In genomic region chr15:63155486-63155885, GRCh38 we compare ENCODE assay signal across 10 cellular contexts. TPM values are rescaled to one million over a fixed set of nuclear protein-coding genes. Genes with fewer than 3 reads are reported as not detected.
DNase-seq lines count a peak whose midpoint lies in the region; ATAC-seq, FAIRE-seq and TF ChIP-seq lines count a peak whose summit lies in the region.
"Had no signal": no experiment of that assay in that cellular context is flagged by ENCODE, and none has a peak within 500 bp of the region (broad histone marks: within the 10 kb centered on the region; RNA-seq: fewer than 3 reads in every experiment).

No MANE protein-coding gene starts in this region.

- peaks cover 0 to 54% (median 44%) of the 10 kb centered on the region in 9 donors for H3K36me3 ChIP-seq in heart left ventricle
- peaks cover 36% of the 10 kb centered on the region for H3K36me3 ChIP-seq in right atrium auricular region
- peaks cover 0 to 1% of the 10 kb centered on the region in 2 experiments for H3K36me3 ChIP-seq in keratinocyte (ENCODE audit: control insufficient read depth in 2 of 2, extremely low read depth in 1 of 2, insufficient read depth in 2 of 2, low read length in 2 of 2)
- H3K36me3 ChIP-seq in thoracic aorta, result peaks cover 21% of the 10 kb centered on the region

- H3K27ac Mint-ChIP-seq in activated T-helper 17 cell treated with anti-CD3 and anti-CD28 coated beads, Interleukin-2, amount 50 U/mL, for 72 hours, result no peak overlapping the region

- intact Hi-C loops in heart left ventricle (cut with DNase I), result loop anchor here in 5 of 10 donors (5.0 to 10.0 kb wide), 4 partner anchors 119 to 249 kb away; partner anchors contain the start of gene APH1B (in 4 of the 5)

- 76 to 83% (median 80%) methylated on average over 3 of the region's 3 CpGs for WGBS in heart left ventricle, 4 donors

- peaks cover 16% of the 10 kb centered on the region for H3K4me1 Mint-ChIP-seq in activated T-helper 17 cell treated with anti-CD3 and anti-CD28 coated beads, Interleukin-2, amount 50 U/mL, for 72 hours

- peak overlapping the region in 9 of 12 donors; percentile 65 to 93 (median 81) for H3K4me3 ChIP-seq in heart left ventricle
- no peak overlapping the region for H3K4me3 ChIP-seq in right atrium auricular region
- peak overlapping the region in 1 of 3 experiments; percentile 74 for H3K4me3 ChIP-seq in keratinocyte (ENCODE audit: control insufficient read depth in 2 of 3, extremely low read depth in 1 of 3, insufficient read depth in 2 of 3, low read depth in 1 of 3, low read length in 3 of 3)
- peak overlapping the region; percentile 88 for H3K4me3 ChIP-seq in thoracic aorta

- no peaks in the 10 kb centered on the region for H4K20me1 ChIP-seq in keratinocyte (ENCODE audit: control insufficient read depth, extremely low read depth, insufficient read depth, low read length)

- DNase-seq in heart left ventricle (no peak), right atrium auricular region (ENCODE audit: low spot score) (no peak), keratinocyte (ENCODE audit: low read depth, low spot score) (no peak), thoracic aorta (ENCODE audit: low spot score) (no peak), dedifferentiated amniotic fluid mesenchymal stem cell (ENCODE audit: extremely low spot score) (no peak)
- DNase-seq in activated effector memory CD4-positive, alpha-beta T cell treated with Interleukin-2 at 50 U/mL for 16 hours, result no peak
- DNase-seq: NCI-H524 had no signal

- no peak for TF ChIP-seq POLR2A in heart left ventricle (IDR thresholded peaks at IDR 0.05)

- TF ChIP-seq CTCF in heart left ventricle (IDR thresholded peaks at IDR 0.05) (no peak), right atrium auricular region (IDR thresholded peaks at IDR 0.05) (no peak), keratinocyte (optimal IDR thresholded peaks at IDR 0.05 in 1 of 3, IDR thresholded peaks at IDR 0.05 in 1 of 3, conservative IDR thresholded peaks at IDR 0.05 in 1 of 3; ENCODE audit: extremely low read depth in 1 of 3, insufficient read depth in 2 of 3, low read length in 3 of 3) (no peak), thoracic aorta (IDR thresholded peaks at IDR 0.05) (no peak)

- no peaks in the 10 kb centered on the region for H3K27me3 Mint-ChIP-seq in activated T-helper 17 cell treated with anti-CD3 and anti-CD28 coated beads, Interleukin-2, amount 50 U/mL, for 72 hours

- no peaks in the 10 kb centered on the region for H3K9me1 ChIP-seq in keratinocyte (ENCODE audit: control insufficient read depth, extremely low read depth, insufficient read depth, low read length)

- H3K4me1 ChIP-seq in heart left ventricle (peaks cover 0 to 33% (median 21%) of the 10 kb centered on the region in 12 donors), right atrium auricular region (peaks cover 0 to 10% of the 10 kb centered on the region in 2 donors), keratinocyte (ENCODE audit: control insufficient read depth, extremely low read depth, insufficient read depth, low read length) (peaks cover 9% of the 10 kb centered on the region), thoracic aorta (ENCODE audit: control insufficient read depth in 1 of 2, low read depth in 2 of 2) (peaks cover 17 to 29% of the 10 kb centered on the region in 2 donors)

- H3K27ac ChIP-seq in heart left ventricle (peak overlapping the region in 3 of 12 donors; percentile 94 to 98 (median 95)), right atrium auricular region (no peak overlapping the region), keratinocyte (ENCODE audit: control insufficient read depth, insufficient read depth, low read length) (no peak overlapping the region), thoracic aorta (no peak overlapping the region)

- H3K79me2 ChIP-seq in keratinocyte (ENCODE audit: control insufficient read depth, insufficient read depth, low read length), result peaks cover 12% of the 10 kb centered on the region

- H3K9me3 Mint-ChIP-seq in activated T-helper 17 cell treated with anti-CD3 and anti-CD28 coated beads, Interleukin-2, amount 50 U/mL, for 72 hours, result no peaks in the 10 kb centered on the region

- H3K27me3 ChIP-seq in heart left ventricle, result no peaks in the 10 kb centered on the region
- H3K27me3 ChIP-seq in right atrium auricular region, result no peaks in the 10 kb centered on the region
- H3K27me3 ChIP-seq in keratinocyte (ENCODE audit: control insufficient read depth, extremely low read depth, insufficient read depth, low read length), result no peaks in the 10 kb centered on the region
- H3K27me3 ChIP-seq in thoracic aorta (replicated peaks; ENCODE audit: insufficient read depth), result no peaks in the 10 kb centered on the region

- peaks cover 62% of the 10 kb centered on the region for H3K36me3 Mint-ChIP-seq in activated T-helper 17 cell treated with anti-CD3 and anti-CD28 coated beads, Interleukin-2, amount 50 U/mL, for 72 hours (ENCODE audit: low read depth)

- dilution Hi-C loops in keratinocyte (cut with MboI; ENCODE audit: extremely low pct_ligation_motif_present, low sequenced_read_pairs), result no loop called here

- no peak overlapping the region for H2AFZ ChIP-seq in keratinocyte (ENCODE audit: control insufficient read depth, low read length)

- no peak overlapping the region for H3K9ac ChIP-seq in keratinocyte (ENCODE audit: control insufficient read depth, extremely low read depth, insufficient read depth, low read length)

- FAIRE-seq in keratinocyte (lab: Jason Lieb, UNC), result no peak
- FAIRE-seq: frontal cortex had no signal

- ATAC-seq in heart left ventricle (no peak), thoracic aorta (ENCODE audit: insufficient number of reproducible peaks, low FRiP score, low read depth) (no peak), HG02623 (IDR thresholded peaks at IDR 0.05; ENCODE audit: unreplicated experiment) (no peak)
- ATAC-seq in activated T-helper 17 cell treated with anti-CD3 and anti-CD28 coated beads, Interleukin-2, amount 50 U/mL, for 72 hours (replicated peaks), result no peak

- H3K4me2 ChIP-seq in keratinocyte (ENCODE audit: control insufficient read depth, extremely low read depth, insufficient read depth, low read depth, low read length), result peak overlapping the region; percentile 92

- H3K9me3 ChIP-seq in heart left ventricle, result no peaks in the 10 kb centered on the region
- no peaks in the 10 kb centered on the region for H3K9me3 ChIP-seq in right atrium auricular region
- H3K9me3 ChIP-seq in keratinocyte (ENCODE audit: control insufficient read depth, low read depth, low read length), result no peaks in the 10 kb centered on the region
- no peaks in the 10 kb centered on the region for H3K9me3 ChIP-seq in thoracic aorta

- peak overlapping the region; percentile 99 for H3K4me3 Mint-ChIP-seq in activated T-helper 17 cell treated with anti-CD3 and anti-CD28 coated beads, Interleukin-2, amount 50 U/mL, for 72 hours

RNA-seq across cellular contexts. Expression of gene RPS27L, which starts 1.8 kb away (rescaled TPM):
- total RNA-seq in heart left ventricle (100 to 1,000 TPM in 7 of 9 donors, 10 to 100 TPM in 2; 61.3 to 221 (median 137) TPM), right atrium auricular region (10 to 100 TPM; 74.7 to 76.4 TPM), thoracic aorta (100 to 1,000 TPM in 1 of 2 donors, 10 to 100 TPM in 1; 40.1 to 120 TPM)
- polyA plus RNA-seq in heart left ventricle (100 to 1,000 TPM in 1 of 2 donors, 10 to 100 TPM in 1; 53.4 to 141 TPM), keratinocyte (123 to 208 TPM (median 154 TPM) in 3 replicates)
- total RNA-seq in activated T-helper 17 cell treated with anti-CD3 and anti-CD28 coated beads, Interleukin-2, amount 50 U/mL, for 72 hours, result 100 to 1,000 TPM; 187 to 240 TPM
- polyA plus RNA-seq in keratinocyte (2011; ENCODE audit: low read depth), result 24.1 TPM
- 180 and 341 TPM in 2 replicates for polyA plus RNA-seq in keratinocyte (2011; cell fraction: cytosol; rRNA removed)
- 63.1 and 79.2 TPM in 2 replicates for polyA plus RNA-seq in keratinocyte (2011; cell fraction: nucleus; rRNA removed)
- 171 and 189 TPM in 2 replicates for polyA plus RNA-seq in keratinocyte (2012; ENCODE audit: low replicate concordance)
- polyA minus RNA-seq in keratinocyte, result 15.4 to 36.3 TPM (median 20.9 TPM) in 3 replicates
- 46.2 TPM for polyA minus RNA-seq in keratinocyte (2011; cell fraction: cytosol; rRNA and poly(A)+ RNA removed)
- 7.2 and 18.6 TPM in 2 replicates for polyA minus RNA-seq in keratinocyte (2011; cell fraction: nucleus; rRNA and poly(A)+ RNA removed)

RNA-seq across cellular contexts. Expression of gene LACTB, which starts 33.8 kb away (rescaled TPM):
- total RNA-seq in heart left ventricle (10 to 100 TPM; 17.9 to 31.0 (median 22.7) TPM), right atrium auricular region (10 to 100 TPM; 10.6 to 20.5 TPM), thoracic aorta (10 to 100 TPM; 11.6 to 22.4 TPM)
- polyA plus RNA-seq in heart left ventricle (10 to 100 TPM; 21.6 to 25.9 TPM), keratinocyte (17.4 to 27.4 TPM (median 19.1 TPM) in 3 replicates)
- 10 to 100 TPM; 20.3 to 26.0 TPM for total RNA-seq in activated T-helper 17 cell treated with anti-CD3 and anti-CD28 coated beads, Interleukin-2, amount 50 U/mL, for 72 hours
- polyA plus RNA-seq in keratinocyte (2011; ENCODE audit: low read depth), result 65.0 TPM
- polyA plus RNA-seq in keratinocyte (2011; cell fraction: cytosol; rRNA removed), result 17.6 and 25.8 TPM in 2 replicates
- 19.3 and 27.2 TPM in 2 replicates for polyA plus RNA-seq in keratinocyte (2011; cell fraction: nucleus; rRNA removed)
- polyA plus RNA-seq in keratinocyte (2012; ENCODE audit: low replicate concordance), result 18.3 and 27.6 TPM in 2 replicates
- polyA minus RNA-seq in keratinocyte, result 0.49 to 7.8 TPM (median 7.1 TPM) in 3 replicates
- 8.4 TPM for polyA minus RNA-seq in keratinocyte (2011; cell fraction: cytosol; rRNA and poly(A)+ RNA removed)
- 6.8 and 13.0 TPM in 2 replicates for polyA minus RNA-seq in keratinocyte (2011; cell fraction: nucleus; rRNA and poly(A)+ RNA removed)

RNA-seq across cellular contexts. Expression of gene RAB8B, which starts 33.9 kb away (rescaled TPM):
- 10 to 100 TPM in 2 of 9 donors, 1 to 10 TPM in 7; 6.3 to 32.6 (median 8.4) TPM for total RNA-seq in heart left ventricle
- polyA plus RNA-seq in heart left ventricle, result 1 to 10 TPM; 2.5 to 6.2 TPM
- 10 to 100 TPM; 10.2 to 19.3 TPM for total RNA-seq in right atrium auricular region
- total RNA-seq in activated T-helper 17 cell treated with anti-CD3 and anti-CD28 coated beads, Interleukin-2, amount 50 U/mL, for 72 hours, result 100 to 1,000 TPM in 1 of 2 donors, 10 to 100 TPM in 1; 68.1 to 185 TPM
- 26.4 to 34.6 TPM (median 31.2 TPM) in 3 replicates for polyA plus RNA-seq in keratinocyte
- polyA plus RNA-seq in keratinocyte (2011; ENCODE audit: low read depth), result 53.6 TPM
- 42.9 and 50.0 TPM in 2 replicates for polyA plus RNA-seq in keratinocyte (2011; cell fraction: cytosol; rRNA removed)
- polyA plus RNA-seq in keratinocyte (2011; cell fraction: nucleus; rRNA removed), result 27.8 and 33.4 TPM in 2 replicates
- 22.4 and 27.3 TPM in 2 replicates for polyA plus RNA-seq in keratinocyte (2012; ENCODE audit: low replicate concordance)
- polyA minus RNA-seq in keratinocyte, result 6.6 to 27.2 TPM (median 24.0 TPM) in 3 replicates
- 77.3 TPM for polyA minus RNA-seq in keratinocyte (2011; cell fraction: cytosol; rRNA and poly(A)+ RNA removed)
- 18.4 and 30.9 TPM in 2 replicates for polyA minus RNA-seq in keratinocyte (2011; cell fraction: nucleus; rRNA and poly(A)+ RNA removed)
- 10 to 100 TPM; 55.2 to 64.1 TPM for total RNA-seq in thoracic aorta

Comparison
In these comparisons a context has a peak if more than half of its experiments do, and no peak if none do; other contexts are left out.
1. H3K4me3 ChIP-seq: peak in heart left ventricle (9 of 12) and thoracic aorta (single experiment); none in right atrium auricular region (0 of 2).